In genomic region chr12:6197996-6198395, GRCh38 we compare ENCODE assay signal across 12 cellular contexts. TPM values are rescaled to one million over a fixed set of nuclear protein-coding genes. Genes with fewer than 3 reads are reported as not detected.
DNase-seq lines count a peak whose midpoint lies in the region; ATAC-seq and TF ChIP-seq lines count a peak whose summit lies in the region.
"Had no signal": no experiment of that assay in that cellular context is flagged by ENCODE, and none has a peak within 500 bp of the region (broad histone marks: within the 10 kb centered on the region; RNA-seq: fewer than 3 reads in every experiment).

No MANE protein-coding gene starts in this region.

- H3K4me1 ChIP-seq in stomach = peaks cover 22 to 73% (median 53%) of the 10 kb centered on the region in 4 donors

- TF ChIP-seq EP300 in stomach (IDR thresholded peaks at IDR 0.05) = no peak

- WGBS in stomach, 5 donors = 45 to 68% (median 61%) methylated on average over 6 of the region's 6 CpGs

- ATAC-seq in HG03025 (IDR thresholded peaks at IDR 0.05; ENCODE audit: low FRiP score, unreplicated experiment) = no peak
- ATAC-seq in HG03095 (IDR thresholded peaks at IDR 0.05; ENCODE audit: unreplicated experiment) = no peak
- no peak for ATAC-seq in sciatic nerve
- ATAC-seq: activated T-cell treated with anti-CD3 and anti-CD28 coated beads, Interleukin-2, amount 50 U/mL, for 72 hours had no signal

- intact Hi-C loops in stomach (cut with DNase I; ENCODE audit: low total_unique reads) (loop anchor here (5.0 kb wide), 1 partner anchor 84 kb away; no protein-coding TSS in a partner anchor), sciatic nerve (cut with DNase I) (loop anchor here (5.0 kb wide), 1 partner anchor 79 kb away; no protein-coding TSS in a partner anchor)

- peak; percentile 46 for DNase-seq in ELF-1 (ENCODE audit: low read depth, low spot score)
- DNase-seq in SW480 (ENCODE audit: low spot score) = peak; percentile 69
- peak; percentile 82 for DNase-seq in islet precursor cell
- no peak for DNase-seq in stomach
- DNase-seq in sciatic nerve (ENCODE audit: low spot score) = no peak
- no peak for DNase-seq in activated CD4-positive, alpha-beta T cell treated with anti-CD3 and anti-CD28 coated beads, Interleukin-2, amount 50 U/mL, for 1 hour
- DNase-seq: activated CD4-positive, alpha-beta memory T cell treated with anti-CD3 and anti-CD28 coated beads, Interleukin-2, amount 10 ng/mL, durations not matched to agents 7 days and 5 days; activated T-cell treated with anti-CD3 and anti-CD28 coated beads, Interleukin-2, amount 50 U/mL, for 72 hours; NCI-H1092 treated with DMSO at 0.1 percent for 48 hours; NCI-H2227 treated with DMSO at 0.1 percent for 48 hours had no signal

- no peak for TF ChIP-seq CTCF in stomach (IDR thresholded peaks at IDR 0.05)

- no peaks in the 10 kb centered on the region for H3K9me3 ChIP-seq in stomach

- H3K36me3 ChIP-seq in stomach = no peaks in the 10 kb centered on the region

- no peak overlapping the region for H3K4me3 ChIP-seq in stomach

- no peak for TF ChIP-seq POLR2A in stomach (IDR thresholded peaks at IDR 0.05)

- peaks cover 0 to 19% (median 4%) of the 10 kb centered on the region in 3 donors for H3K27me3 ChIP-seq in stomach

- H3K27ac ChIP-seq in stomach = peak overlapping the region in 4 of 5 donors; percentile 89 to 99 (median 94)

RNA-seq across cellular contexts. Expression of gene CD9, which starts 2.2 kb away (rescaled TPM):
- total RNA-seq in stomach (100 to 1,000 TPM in 3 of 5 donors, 10 to 100 TPM in 2; 68.1 to 297 (median 154) TPM), sciatic nerve (554 TPM)
- 100 to 1,000 TPM in 2 of 3 donors, 10 to 100 TPM in 1; 51.0 to 421 (median 124) TPM for polyA plus RNA-seq in stomach

Comparison
In these comparisons a context has a peak if more than half of its experiments do, and no peak if none do; other contexts are left out.
1. DNase-seq: peak in ELF-1 (single experiment), SW480 (single experiment) and islet precursor cell (single experiment); none in stomach (single experiment), sciatic nerve (single experiment) and activated CD4-positive, alpha-beta T cell treated with anti-CD3 and anti-CD28 coated beads, Interleukin-2, amount 50 U/mL, for 1 hour (single experiment).